8 cellular contexts compared by ENCODE assay signal in genomic region chr3:146543461-146544012, GRCh38. TPM values are rescaled to one million over a fixed set of nuclear protein-coding genes. Genes with fewer than 3 reads are reported as not detected.
A peak's percentile ranks its signal among the peaks of the same experiment; 100 is the strongest.
DNase-seq lines count a peak whose midpoint lies in the region; ATAC-seq lines count a peak whose summit lies in the region.

No MANE protein-coding gene starts in this region.

- no peaks in the 10 kb centered on the region for H3K36me3 ChIP-seq in CD8-positive, alpha-beta memory T cell (ENCODE audit: insufficient read depth, low read length)

- peaks cover 0 to 10% (median 0%) of the 10 kb centered on the region in 3 donors for H3K36me3 Mint-ChIP-seq in CD8-positive, alpha-beta memory T cell
- H3K36me3 Mint-ChIP-seq in activated T-helper 1 cell treated with anti-CD3 and anti-CD28 coated beads, Interleukin-12 subunit alpha, Interleukin-12 subunit beta, Interleukin-2, Interleukin-4 antibody, amounts not matched to agents 30 ng/mL and 10 ng/mL and 1 ng/mL, durations not matched to agents 14 hours and 24 hours and 36 hours (ENCODE audit: low read depth): peaks cover 25% of the 10 kb centered on the region

- H3K27ac ChIP-seq in CD8-positive, alpha-beta memory T cell (ENCODE audit: low read depth, low read length): peak overlapping the region; percentile 66

- no peaks in the 10 kb centered on the region for H3K9me3 ChIP-seq in CD8-positive, alpha-beta memory T cell (ENCODE audit: low read length)

- no peaks in the 10 kb centered on the region for H3K27me3 ChIP-seq in CD8-positive, alpha-beta memory T cell (ENCODE audit: insufficient read depth, low read length, poor library complexity, severe bottlenecking)

- CTCF ChIA-PET in CD8-positive, alpha-beta memory T cell (lab: Charles Lee): interaction anchor here (0.8 to 1.7 kb wide), 2 partner anchors 51 to 63 kb away, joined by 3 read pairs; no protein-coding TSS in a partner anchor

- H3K27me3 Mint-ChIP-seq in CD8-positive, alpha-beta memory T cell: no peaks in the 10 kb centered on the region
- H3K27me3 Mint-ChIP-seq in activated T-helper 1 cell treated with anti-CD3 and anti-CD28 coated beads, Interleukin-12 subunit alpha, Interleukin-12 subunit beta, Interleukin-2, Interleukin-4 antibody, amounts not matched to agents 30 ng/mL and 10 ng/mL and 1 ng/mL, durations not matched to agents 14 hours and 24 hours and 36 hours (ENCODE audit: insufficient read depth): no peaks in the 10 kb centered on the region

- H3K9me3 Mint-ChIP-seq in CD8-positive, alpha-beta memory T cell: no peaks in the 10 kb centered on the region
- no peaks in the 10 kb centered on the region for H3K9me3 Mint-ChIP-seq in activated T-helper 1 cell treated with anti-CD3 and anti-CD28 coated beads, Interleukin-12 subunit alpha, Interleukin-12 subunit beta, Interleukin-2, Interleukin-4 antibody, amounts not matched to agents 30 ng/mL and 10 ng/mL and 1 ng/mL, durations not matched to agents 14 hours and 24 hours and 36 hours

- peak overlapping the region; percentile 92 to 98 (median 95) for H3K4me3 Mint-ChIP-seq in CD8-positive, alpha-beta memory T cell
- peak overlapping the region; percentile 95 for H3K4me3 Mint-ChIP-seq in activated T-helper 1 cell treated with anti-CD3 and anti-CD28 coated beads, Interleukin-12 subunit alpha, Interleukin-12 subunit beta, Interleukin-2, Interleukin-4 antibody, amounts not matched to agents 30 ng/mL and 10 ng/mL and 1 ng/mL, durations not matched to agents 14 hours and 24 hours and 36 hours

- peaks cover 62 to 72% (median 68%) of the 10 kb centered on the region in 3 donors for H3K4me1 Mint-ChIP-seq in CD8-positive, alpha-beta memory T cell
- peaks cover 72% of the 10 kb centered on the region for H3K4me1 Mint-ChIP-seq in activated T-helper 1 cell treated with anti-CD3 and anti-CD28 coated beads, Interleukin-12 subunit alpha, Interleukin-12 subunit beta, Interleukin-2, Interleukin-4 antibody, amounts not matched to agents 30 ng/mL and 10 ng/mL and 1 ng/mL, durations not matched to agents 14 hours and 24 hours and 36 hours (ENCODE audit: low read depth)

- peak overlapping the region; percentile 23 to 99 (median 90) for H3K27ac Mint-ChIP-seq in CD8-positive, alpha-beta memory T cell
- peak overlapping the region; percentile 96 for H3K27ac Mint-ChIP-seq in activated T-helper 1 cell treated with anti-CD3 and anti-CD28 coated beads, Interleukin-12 subunit alpha, Interleukin-12 subunit beta, Interleukin-2, Interleukin-4 antibody, amounts not matched to agents 30 ng/mL and 10 ng/mL and 1 ng/mL, durations not matched to agents 14 hours and 24 hours and 36 hours

- ATAC-seq in GM19463 (IDR thresholded peaks at IDR 0.05; ENCODE audit: unreplicated experiment): peak; percentile 1
- peak; percentile 24 to 32 for ATAC-seq in left cardiac atrium
- peak; percentile 66 for ATAC-seq in sciatic nerve

- DNase-seq in CD8-positive, alpha-beta memory T cell: no peak
- DNase-seq in HK-2 (ENCODE audit: unreplicated experiment) (peak; percentile 7), left cardiac atrium (no peak), sciatic nerve (ENCODE audit: low spot score) (no peak), NCI-H1048 (lab: John Stamatoyannopoulos, UW) (no peak), NCI-H1092 treated with DMSO at 0.1 percent for 48 hours (lab: John Stamatoyannopoulos, UW) (no peak)
- DNase-seq in activated T-helper 1 cell treated with anti-CD3 and anti-CD28 coated beads, Interleukin-12 subunit alpha, Interleukin-12 subunit beta, Interleukin-2, Interleukin-4 antibody, amounts not matched to agents 30 ng/mL and 10 ng/mL and 1 ng/mL, durations not matched to agents 14 hours and 24 hours and 36 hours (ENCODE audit: low spot score): no peak

- intact Hi-C loops in activated T-helper 1 cell treated with anti-CD3 and anti-CD28 coated beads, Interleukin-12 subunit alpha, Interleukin-12 subunit beta, Interleukin-2, Interleukin-4 antibody, amounts not matched to agents 30 ng/mL and 10 ng/mL and 1 ng/mL, durations not matched to agents 14 hours and 24 hours and 36 hours (cut with micrococcal nuclease): loop anchor here (1.0 to 2.0 kb wide), 5 partner anchors 13 to 75 kb away; partner anchors contain the start of gene PLSCR2
- intact Hi-C loops in left cardiac atrium (cut with DNase I) (no loop called here), sciatic nerve (cut with DNase I) (no loop called here)

- H3K4me3 ChIP-seq in CD8-positive, alpha-beta memory T cell (ENCODE audit: low read length): peak overlapping the region; percentile 82

- peaks cover 37% of the 10 kb centered on the region for H3K4me1 ChIP-seq in CD8-positive, alpha-beta memory T cell (ENCODE audit: insufficient read depth, low read length)

- POLR2A ChIA-PET in CD8-positive, alpha-beta memory T cell (lab: Charles Lee): interaction anchor here (1.9 kb wide), 1 partner anchor 74 kb away, joined by 10 read pairs; the partner anchor contains the start of gene PLSCR2

RNA-seq across cellular contexts. Expression of gene PLSCR1, which starts 0.9 kb away (rescaled TPM):
- 10 to 100 TPM; 19.1 to 24.1 TPM for total RNA-seq in CD8-positive, alpha-beta memory T cell
- polyA plus RNA-seq in CD8-positive, alpha-beta memory T cell: 40.8 TPM
- 98.9 and 101 TPM in 2 replicates for total RNA-seq in activated T-helper 1 cell treated with anti-CD3 and anti-CD28 coated beads, Interleukin-12 subunit alpha, Interleukin-12 subunit beta, Interleukin-2, Interleukin-4 antibody, amounts not matched to agents 30 ng/mL and 10 ng/mL and 1 ng/mL, durations not matched to agents 14 hours and 24 hours and 36 hours
- total RNA-seq in left cardiac atrium (10 to 100 TPM; 47.2 to 99.7 TPM), sciatic nerve (182 TPM)

Comparison
In these comparisons a context has a peak if more than half of its experiments do, and no peak if none do; other contexts are left out.
1. ATAC-seq: peak in every context shown above with its lines; median percentile 66 in sciatic nerve; 28 in left cardiac atrium; 1 in GM19463.